Comparison of ENCODE assay signal across 8 cellular contexts in the genomic region with DNA sequence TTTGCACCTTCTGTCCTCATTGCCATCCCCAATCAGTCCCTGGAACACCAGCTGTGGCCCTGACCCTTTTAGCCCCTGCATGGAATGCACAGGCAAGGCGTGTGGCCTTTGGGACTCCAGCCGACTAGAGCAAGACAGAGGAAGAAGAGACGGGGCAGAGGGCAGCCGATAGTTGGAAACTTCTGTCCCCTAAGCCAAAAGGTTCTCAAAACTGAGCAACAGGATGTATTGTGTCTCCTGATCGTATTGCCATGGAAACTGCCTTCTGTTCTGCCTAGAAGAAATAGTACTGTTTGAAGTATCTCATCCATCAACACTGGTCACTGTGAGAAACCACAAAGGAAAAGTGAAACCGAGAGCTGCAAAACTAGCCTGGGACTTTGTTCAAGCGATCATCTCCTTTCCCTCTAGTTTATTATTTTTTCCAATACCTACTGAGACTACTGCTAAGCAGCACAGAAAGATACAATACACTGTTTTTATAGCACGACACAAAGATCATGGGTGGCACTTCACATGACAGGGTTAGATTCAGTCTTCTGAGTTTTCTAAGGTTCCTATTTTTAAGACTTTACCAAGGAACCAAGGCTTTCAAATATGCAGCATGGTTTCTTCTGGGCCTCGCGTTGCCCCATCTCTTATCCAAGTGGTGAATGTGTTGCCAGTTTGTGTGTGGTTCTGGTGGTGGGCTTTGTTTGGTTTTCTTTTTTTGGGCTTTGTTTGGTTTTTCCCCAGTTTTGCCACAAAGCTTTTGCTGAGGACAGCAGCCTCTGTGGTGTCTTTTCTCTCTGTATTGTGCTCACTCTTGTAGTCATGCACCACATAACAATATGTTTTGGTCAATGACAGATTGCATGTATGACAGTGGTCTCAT. TPM values are rescaled to one million over a fixed set of nuclear protein-coding genes. Genes with fewer than 3 reads are reported as not detected.
DNase-seq lines count a peak whose midpoint lies in the region; ATAC-seq, FAIRE-seq and TF ChIP-seq lines count a peak whose summit lies in the region.

No MANE protein-coding gene starts in this region.

- no peaks in the 10 kb centered on the region for H3K9me3 ChIP-seq in body of pancreas
- H3K9me3 ChIP-seq in HepG2 (ENCODE audit: low read length) = no peaks in the 10 kb centered on the region
- H3K9me3 ChIP-seq in tibial artery = no peaks in the 10 kb centered on the region

- no peak overlapping the region for H3K9ac ChIP-seq in HepG2 (ENCODE audit: insufficient read depth, low read depth, low read length)

- no peaks in the 10 kb centered on the region for H3K36me3 ChIP-seq in body of pancreas (replicated peaks in 1 of 2; ENCODE audit: insufficient read depth in 1 of 2, low read depth in 2 of 2)
- H3K36me3 ChIP-seq in HepG2 (replicated peaks in 1 of 2; ENCODE audit: control insufficient read depth in 1 of 2, insufficient read depth in 2 of 2, low read length in 2 of 2) = peaks cover 17 to 57% of the 10 kb centered on the region in 2 experiments
- peaks cover 0 to 54% (median 8%) of the 10 kb centered on the region in 3 donors for H3K36me3 ChIP-seq in tibial artery

- WGBS in body of pancreas, 2 donors = 70 to 88% methylated on average over 10 of the region's 10 CpGs
- WGBS in HepG2 (ENCODE audit: low lambda C conversion rate) = 94% methylated on average over 10 of the region's 10 CpGs

- FAIRE-seq in HepG2 (lab: Jason Lieb, UNC) = no peak

- H3K4me2 ChIP-seq in HepG2 (ENCODE audit: low read depth, low read length) = no peak overlapping the region

- H3K27me3 ChIP-seq in body of pancreas = no peaks in the 10 kb centered on the region
- H3K27me3 ChIP-seq in HepG2 (ENCODE audit: control insufficient read depth in 1 of 2, insufficient read depth in 2 of 2, low read length in 2 of 2) = no peaks in the 10 kb centered on the region
- H3K27me3 ChIP-seq in tibial artery = no peaks in the 10 kb centered on the region

- DNase-seq in NOMO-1 treated with DMSO at 0.1 percent for 48 hours (lab: John Stamatoyannopoulos, UW; ENCODE audit: unreplicated experiment) = peak; percentile 93
- DNase-seq in body of pancreas = peak in 1 of 4 donors; percentile 56
- DNase-seq in HepG2 (ENCODE audit: low spot score) = no peak
- peak in 1 of 2 donors; percentile 43 for DNase-seq in tibial artery
- no peak for DNase-seq in COLO668 (lab: John Stamatoyannopoulos, UW; ENCODE audit: unreplicated experiment)
- DNase-seq in islet precursor cell = no peak

- BruUV-seq in HepG2 (replicated peaks; lab: Mats Ljungman, UMichigan) = no TSS peak

- no peaks in the 10 kb centered on the region for H3K79me2 ChIP-seq in HepG2 (ENCODE audit: insufficient read depth, low read length)

- H4K20me1 ChIP-seq in HepG2 (ENCODE audit: insufficient read depth, low read length) = no peaks in the 10 kb centered on the region; the same call in 1 of the 2 replicates

- in situ Hi-C loops in HepG2 (cut with HindIII; ENCODE audit: extremely low pct_ligation_motif_present, low pct_unique_long_range_greater_than_20kb) = no loop called here

- POLR2A ChIA-PET in HepG2 (lab: Yijun Ruan, JAX) = no interaction called here

- ATAC-seq in GM18511 (IDR thresholded peaks at IDR 0.05; ENCODE audit: unreplicated experiment) = peak; percentile 78
- peak; percentile 45 for ATAC-seq in HG02623 (IDR thresholded peaks at IDR 0.05; ENCODE audit: unreplicated experiment)
- peak; percentile 21 for ATAC-seq in body of pancreas
- peak; percentile 16; the same call in 1 of the 3 replicates for ATAC-seq in HepG2

- TF ChIP-seq EP300 in HepG2 (IDR thresholded peaks at IDR 0.05; ENCODE audit: low read depth in 2 of 2, low read length in 2 of 2) (no peak), HepG2 (CRISPR knock-in tag; IDR thresholded peaks at IDR 0.05; ENCODE audit: borderline replicate concordance) (no peak)

- intact Hi-C loops in body of pancreas (cut with DNase I) = no loop called here
- intact Hi-C loops in HepG2 (cut with micrococcal nuclease; ENCODE audit: unreplicated experiment) = no loop called here
- intact Hi-C loops in tibial artery (cut with DNase I; ENCODE audit: low total_unique reads) = no loop called here

- TF ChIP-seq POLR2A in body of pancreas (IDR thresholded peaks at IDR 0.05) (no peak), HepG2 (IDR thresholded peaks at IDR 0.05; ENCODE audit: insufficient read depth in 1 of 2, low read depth in 2 of 2, low read length in 2 of 2) (no peak)

- TF ChIP-seq RAD21 in HepG2 (CRISPR knock-in tag; IDR thresholded peaks at IDR 0.05) = no peak

- H3K4me3 ChIP-seq in body of pancreas (no peak overlapping the region), HepG2 (replicated peaks in 1 of 3; ENCODE audit: insufficient read depth in 1 of 3, low read depth in 2 of 3, low read length in 3 of 3) (no peak overlapping the region), tibial artery (peak overlapping the region in 1 of 2 donors; percentile 4)

- no peak overlapping the region for H2AFZ ChIP-seq in HepG2 (ENCODE audit: low read length)

- no peaks in the 10 kb centered on the region for H3K4me1 ChIP-seq in body of pancreas
- H3K4me1 ChIP-seq in HepG2 (ENCODE audit: insufficient read depth, low read length) = no peaks in the 10 kb centered on the region
- peaks cover 0 to 22% (median 0%) of the 10 kb centered on the region in 4 donors for H3K4me1 ChIP-seq in tibial artery

- peak overlapping the region in 1 of 4 donors; percentile 56 for H3K27ac ChIP-seq in body of pancreas
- no peak overlapping the region for H3K27ac ChIP-seq in HepG2 (ENCODE audit: extremely low read length, insufficient read depth, low read length)
- peak overlapping the region; percentile 6 to 35 for H3K27ac ChIP-seq in tibial artery

- TF ChIP-seq CTCF in body of pancreas (IDR thresholded peaks at IDR 0.05) (no peak), HepG2 (CRISPR knock-in tag; IDR thresholded peaks at IDR 0.05) (no peak), tibial artery (IDR thresholded peaks at IDR 0.05) (no peak)

- CTCF ChIA-PET in HepG2 (lab: Yijun Ruan, JAX; ENCODE audit: low intra/inter-chr PET ratio, low total read pairs) = no interaction called here

TF ChIP-seq in HepG2, 621 proteins besides CTCF, POLR2A, EP300 and RAD21:
- no peak for TF ChIP-seq IKZF4 (CRISPR knock-in tag; IDR thresholded peaks at IDR 0.05; ENCODE audit: borderline replicate concordance, low read depth, not compliant biosample characterization)
- no peak for TF ChIP-seq DNMT1 (CRISPR knock-in tag; IDR thresholded peaks at IDR 0.05)
- no peak for TF ChIP-seq TAF1 (CRISPR knock-in tag; IDR thresholded peaks at IDR 0.05)
- TF ChIP-seq BCL6 (CRISPR knock-in tag; IDR thresholded peaks at IDR 0.05) = no peak
- no peak for TF ChIP-seq RBAK (CRISPR knock-in tag; IDR thresholded peaks at IDR 0.05)
- TF ChIP-seq ZNF225 (CRISPR knock-in tag; IDR thresholded peaks at IDR 0.05) = no peak
- TF ChIP-seq ZNF598 (CRISPR knock-in tag; IDR thresholded peaks at IDR 0.05; ENCODE audit: borderline replicate concordance) = no peak
- TF ChIP-seq MIER3 (CRISPR knock-in tag; IDR thresholded peaks at IDR 0.05; ENCODE audit: borderline replicate concordance) = no peak

RNA-seq across cellular contexts. Expression of a gene that starts 49.3 kb away (rescaled TPM):
- total RNA-seq in body of pancreas = 1 to 10 TPM in 1 of 2 donors, not detected in 1; 3.6 TPM
- not detected in 2 replicates for total RNA-seq in HepG2 (2016; rRNA removed; fragmentation: Illumina TruSeq; extraction: Trizol)
- total RNA-seq in HepG2 (2016; cell fraction: cytosol; rRNA removed; fragmentation: Illumina TruSeq; extraction: Trizol; ENCODE audit: low read depth) = not detected in 2 replicates
- not detected in 2 replicates for total RNA-seq in HepG2 (2016; cell fraction: insoluble cytoplasmic fraction; rRNA removed; fragmentation: Illumina TruSeq; extraction: Trizol)
- total RNA-seq in HepG2 (2016; cell fraction: membrane; rRNA removed; fragmentation: Illumina TruSeq; extraction: Trizol) = not detected in 2 replicates
- total RNA-seq in HepG2 (2016; cell fraction: nucleus; rRNA removed; fragmentation: Illumina TruSeq; extraction: Trizol) = not detected in 2 replicates
- polyA plus RNA-seq in HepG2 (2011; rRNA removed) = not detected in 2 replicates
- polyA plus RNA-seq in HepG2 (2011; cell fraction: cytosol; rRNA removed) = not detected in 2 replicates
- not detected in 2 replicates for polyA plus RNA-seq in HepG2 (2011; cell fraction: nucleus; rRNA removed)
- 0.08 TPM in 1 of 2 replicates, not detected in the other for polyA plus RNA-seq in HepG2 (2012)
- polyA plus RNA-seq in HepG2 (2016; cell fraction: cytosol; fragmentation: Illumina TruSeq; extraction: Trizol; ENCODE audit: low read depth) = not detected in 2 replicates
- not detected in 2 replicates for polyA plus RNA-seq in HepG2 (2016; cell fraction: insoluble cytoplasmic fraction; fragmentation: Illumina TruSeq; extraction: Trizol; ENCODE audit: low read depth)
- polyA plus RNA-seq in HepG2 (2016; cell fraction: membrane; fragmentation: Illumina TruSeq; extraction: Trizol; ENCODE audit: low read depth) = not detected in 2 replicates
- not detected in 2 replicates for polyA plus RNA-seq in HepG2 (2016; cell fraction: nucleus; fragmentation: Illumina TruSeq; extraction: Trizol; ENCODE audit: insufficient read depth, low read depth)
- polyA minus RNA-seq in HepG2 (2011; rRNA and poly(A)+ RNA removed; ENCODE audit: low replicate concordance) = not detected in 2 replicates
- not detected in 2 replicates for polyA minus RNA-seq in HepG2 (2011; cell fraction: cytosol; rRNA and poly(A)+ RNA removed)
- 0.26 TPM in 1 of 2 replicates, not detected in the other for polyA minus RNA-seq in HepG2 (2011; cell fraction: nucleus; rRNA and poly(A)+ RNA removed)

Comparison
In these comparisons a context has a peak if more than half of its experiments do, and no peak if none do; other contexts are left out.
1. ATAC-seq: peak in every context shown above with its lines; median percentile 78 in GM18511; 45 in HG02623; 21 in body of pancreas; 16 in HepG2.